Comparison of ENCODE assay signal across 10 cellular contexts in the genomic region with DNA sequence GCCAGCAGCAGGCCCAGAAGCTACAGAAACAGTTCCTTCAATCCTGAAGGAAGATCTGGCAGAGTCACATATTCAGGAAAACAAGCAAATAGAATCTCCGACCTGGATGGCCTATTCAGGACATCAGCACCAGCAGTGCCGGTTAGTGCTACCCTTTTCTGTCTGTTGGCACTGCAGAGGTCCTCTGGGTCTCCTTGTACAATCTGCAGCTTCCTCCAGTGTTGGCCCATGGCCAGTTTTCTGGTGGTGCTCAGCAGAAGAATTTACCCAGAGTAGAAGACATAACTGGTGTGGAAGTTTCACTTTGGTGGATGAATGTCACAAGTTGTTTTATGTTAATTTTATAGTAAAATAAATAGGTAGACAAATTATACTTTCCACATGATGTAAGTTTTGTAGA.
"Had no signal": no experiment of that assay in that cellular context is flagged by ENCODE, and none has a peak within 500 bp of the region (broad histone marks: within the 10 kb centered on the region; RNA-seq: fewer than 3 reads in every experiment).

No MANE protein-coding gene starts in this region.

- ATAC-seq: activated CD4-positive, CD25-positive, alpha-beta regulatory T cell treated with anti-CD3 and anti-CD28 coated beads, Interleukin-2, amount 50 U/mL, for 24 hours; activated CD8-positive, alpha-beta memory T cell treated with anti-CD3 and anti-CD28 coated beads, Interleukin-2, amount 10 ng/mL, durations not matched to agents 7 days and 5 days; activated T-cell treated with anti-CD3 and anti-CD28 coated beads, Interleukin-2, amount 50 U/mL, for 4 hours; foreskin keratinocyte; left colon had no signal

- H3K4me3 ChIP-seq: ovary, SK-N-MC, transverse colon had no signal

- H3K36me3 ChIP-seq: ovary, transverse colon had no signal

- DNase-seq: activated CD8-positive, alpha-beta memory T cell treated with anti-CD3 and anti-CD28 coated beads, Interleukin-2, amount 10 ng/mL, durations not matched to agents 7 days and 5 days; activated effector memory CD4-positive, alpha-beta T cell treated with anti-CD3 and anti-CD28 coated beads, Interleukin-2, amount 50 U/mL, for 16 hours; activated T-cell treated with anti-CD3 and anti-CD28 coated beads, Interleukin-2, amount 50 U/mL, for 4 hours; foreskin keratinocyte; left colon; ovary; T-helper 2 cell; transverse colon had no signal

- H3K27me3 ChIP-seq: foreskin keratinocyte, ovary, transverse colon had no signal

- H3K9me3 ChIP-seq: ovary, transverse colon had no signal

- H3K27ac ChIP-seq: foreskin keratinocyte, ovary, SK-N-MC, transverse colon had no signal
